2 cellular contexts compared by ENCODE assay signal in genomic region chr6:52933778-52934177, GRCh38.
TF ChIP-seq lines count a peak whose summit lies in the region.

No MANE protein-coding gene starts in this region.

TF ChIP-seq in HepG2, 621 proteins besides CTCF, POLR2A, EP300 and RAD21:
- TF ChIP-seq CEBPB (IDR thresholded peaks at IDR 0.05; ENCODE audit: borderline replicate concordance, low read depth, low read length) = peak; percentile 86
- TF ChIP-seq GATAD1 (CRISPR knock-in tag; IDR thresholded peaks at IDR 0.05) = no peak

TF ChIP-seq in K562, 482 proteins besides CTCF, POLR2A, EP300 and RAD21:
- peak; percentile 83 for TF ChIP-seq CEBPB (tag; IDR thresholded peaks at IDR 0.05)
- no peak for TF ChIP-seq ZNF785 (CRISPR knock-in tag; IDR thresholded peaks at IDR 0.05)
- TF ChIP-seq CEBPG (CRISPR knock-in tag; IDR thresholded peaks at IDR 0.05) = no peak
- peak; percentile 61 to 78 for TF ChIP-seq CEBPG (tag; conservative IDR thresholded peaks at IDR 0.05 in 1 of 2, IDR thresholded peaks at IDR 0.05 in 1 of 2)
